In genomic region chr7:139683137-139683871, GRCh38 we compare ENCODE assay signal across 8 cellular contexts.
DNase-seq lines count a peak whose midpoint lies in the region; ATAC-seq, FAIRE-seq and TF ChIP-seq lines count a peak whose summit lies in the region.

No MANE protein-coding gene starts in this region.

- FAIRE-seq in endothelial cell of umbilical vein (lab: Jason Lieb, UNC) = no peak

- no peaks in the 10 kb centered on the region for H3K9me3 ChIP-seq in endothelial cell of umbilical vein (replicated peaks; ENCODE audit: control insufficient read depth, insufficient read depth, low read length)
- H3K9me3 ChIP-seq in CD8-positive, alpha-beta memory T cell (ENCODE audit: low read length) = no peaks in the 10 kb centered on the region

- no peaks in the 10 kb centered on the region for H4K20me1 ChIP-seq in endothelial cell of umbilical vein (replicated peaks; ENCODE audit: control insufficient read depth, extremely low read depth, insufficient read depth, low read length)

- dilution Hi-C loops in endothelial cell of umbilical vein (cut with MboI; ENCODE audit: extremely low pct_ligation_motif_present, low sequenced_read_pairs) = no loop called here

- H3K36me3 ChIP-seq in endothelial cell of umbilical vein (ENCODE audit: control insufficient read depth in 2 of 2, extremely low read depth in 1 of 2, insufficient read depth in 2 of 2, low read length in 2 of 2) = no peaks in the 10 kb centered on the region
- no peaks in the 10 kb centered on the region for H3K36me3 ChIP-seq in CD8-positive, alpha-beta memory T cell (ENCODE audit: insufficient read depth, low read length)

- no peak overlapping the region for H3K4me2 ChIP-seq in endothelial cell of umbilical vein (ENCODE audit: insufficient read depth, low read length)

- no peak overlapping the region for H3K4me3 ChIP-seq in endothelial cell of umbilical vein (replicated peaks in 1 of 3; ENCODE audit: insufficient read depth in 1 of 3, low read depth in 1 of 3, low read length in 3 of 3)
- no peak overlapping the region for H3K4me3 ChIP-seq in CD8-positive, alpha-beta memory T cell (ENCODE audit: low read length)

- no peak overlapping the region for H2AFZ ChIP-seq in endothelial cell of umbilical vein (ENCODE audit: low read depth, low read length)

- BruUV-seq in endothelial cell of umbilical vein (replicated peaks; lab: Mats Ljungman, UMichigan) = no TSS peak

- no peaks in the 10 kb centered on the region for H3K27me3 ChIP-seq in endothelial cell of umbilical vein (ENCODE audit: control insufficient read depth in 2 of 2, insufficient read depth in 2 of 2, low read length in 2 of 2)
- H3K27me3 ChIP-seq in CD8-positive, alpha-beta memory T cell (ENCODE audit: insufficient read depth, low read length, poor library complexity, severe bottlenecking) = no peaks in the 10 kb centered on the region

- no peaks in the 10 kb centered on the region for H3K9me1 ChIP-seq in endothelial cell of umbilical vein (replicated peaks; ENCODE audit: control insufficient read depth, extremely low read depth, insufficient read depth, low read length)

- CTCF ChIA-PET in endothelial cell of umbilical vein (lab: Charles Lee) = interaction anchor here (1.3 kb wide), 1 partner anchor 9 kb away, joined by 3 read pairs; no protein-coding TSS in a partner anchor
- CTCF ChIA-PET in CD8-positive, alpha-beta memory T cell (lab: Charles Lee) = no interaction called here

- H3K36me3 Mint-ChIP-seq in CD8-positive, alpha-beta memory T cell = peaks cover 2 to 17% (median 6%) of the 10 kb centered on the region in 3 donors

- DNase-seq in endothelial cell of umbilical vein (ENCODE audit: low read depth, low spot score) (no peak), renal cortical epithelial cell (ENCODE audit: low read depth) (peak; percentile 88), activated gamma-delta T cell treated with Interleukin-2 at 50 U/mL for 16 hours (no peak), anterior cingulate cortex (lab: John Stamatoyannopoulos, UW) (no peak)
- no peak for DNase-seq in effector CD4-positive, alpha-beta T cell
- no peak for DNase-seq in CD8-positive, alpha-beta memory T cell

- peaks cover 16% of the 10 kb centered on the region for H3K79me2 ChIP-seq in endothelial cell of umbilical vein (ENCODE audit: control insufficient read depth, insufficient read depth, low read length)

- TF ChIP-seq POLR2A in endothelial cell of umbilical vein (IDR thresholded peaks at IDR 0.05; ENCODE audit: low read depth, low read length) = no peak

- ATAC-seq in GM19025 (IDR thresholded peaks at IDR 0.05; ENCODE audit: low read depth, unreplicated experiment) = peak; percentile 71
- ATAC-seq in HG03520 (IDR thresholded peaks at IDR 0.05; ENCODE audit: unreplicated experiment) = peak; percentile 63

- no peak for TF ChIP-seq CTCF in endothelial cell of umbilical vein (IDR thresholded peaks at IDR 0.05; ENCODE audit: extremely low read depth in 1 of 2, insufficient read depth in 1 of 2, low read depth in 1 of 2, low read length in 2 of 2)

- H3K4me3 Mint-ChIP-seq in CD8-positive, alpha-beta memory T cell = no peak overlapping the region

- peaks cover 0 to 5% (median 2%) of the 10 kb centered on the region in 5 donors for H3K9me3 Mint-ChIP-seq in CD8-positive, alpha-beta memory T cell

- H3K4me1 Mint-ChIP-seq in CD8-positive, alpha-beta memory T cell = peaks cover 24 to 42% (median 40%) of the 10 kb centered on the region in 3 donors

- intact Hi-C loops in endothelial cell of umbilical vein (cut with micrococcal nuclease) = no loop called here

- H3K9ac ChIP-seq in endothelial cell of umbilical vein (replicated peaks; ENCODE audit: extremely low read depth, insufficient read depth, low read length) = no peak overlapping the region

- H3K27me3 Mint-ChIP-seq in CD8-positive, alpha-beta memory T cell = no peaks in the 10 kb centered on the region

- POLR2A ChIA-PET in endothelial cell of umbilical vein (lab: Charles Lee) = no interaction called here
- POLR2A ChIA-PET in CD8-positive, alpha-beta memory T cell (lab: Charles Lee) = no interaction called here

- peak overlapping the region in 1 of 8 donors; percentile 45 for H3K27ac Mint-ChIP-seq in CD8-positive, alpha-beta memory T cell

- H3K27ac ChIP-seq in endothelial cell of umbilical vein (ENCODE audit: insufficient read depth, low read depth, low read length) = peak overlapping the region; percentile 92
- H3K27ac ChIP-seq in CD8-positive, alpha-beta memory T cell (ENCODE audit: low read depth, low read length) = no peak overlapping the region

- H3K4me1 ChIP-seq in endothelial cell of umbilical vein (ENCODE audit: control insufficient read depth, extremely low read depth, insufficient read depth, low read length) = peaks cover 46% of the 10 kb centered on the region
- H3K4me1 ChIP-seq in CD8-positive, alpha-beta memory T cell (ENCODE audit: insufficient read depth, low read length) = peaks cover 23% of the 10 kb centered on the region

TF ChIP-seq in endothelial cell of umbilical vein, 7 proteins besides CTCF, POLR2A, EP300 and RAD21:
- TF ChIP-seq GATA2 (IDR thresholded peaks at IDR 0.05; ENCODE audit: insufficient read depth, insufficient read length, low read depth, low read length) (no peak), JUN (IDR thresholded peaks at IDR 0.05; ENCODE audit: borderline replicate concordance, insufficient read depth, insufficient read length, low read depth) (no peak), MAX (IDR thresholded peaks at IDR 0.05; ENCODE audit: insufficient read depth, insufficient read length) (no peak), FOS (IDR thresholded peaks at IDR 0.05; ENCODE audit: borderline replicate concordance, insufficient read depth, low read length) (no peak), POLR2AphosphoS5 (IDR thresholded peaks at IDR 0.05; ENCODE audit: insufficient read depth, low read depth, low read length) (no peak), EZH2 (IDR thresholded peaks at IDR 0.05; ENCODE audit: borderline replicate concordance, low read depth, low read length, severe bottlenecking) (no peak), MYC (IDR thresholded peaks at IDR 0.05; ENCODE audit: low read depth, low read length) (no peak)
